ENCODE assay signal across 23 cellular contexts in genomic region chr6:33143113-33143760, GRCh38. TPM values are rescaled to one million over a fixed set of nuclear protein-coding genes. Genes with fewer than 3 reads are reported as not detected.
DNase-seq lines count a peak whose midpoint lies in the region; ATAC-seq and TF ChIP-seq lines count a peak whose summit lies in the region.
"Had no signal": no experiment of that assay in that cellular context is flagged by ENCODE, and none has a peak within 500 bp of the region (broad histone marks: within the 10 kb centered on the region; RNA-seq: fewer than 3 reads in every experiment).

No MANE protein-coding gene starts in this region.

- no peaks in the 10 kb centered on the region for H3K36me3 ChIP-seq in DND-41 (ENCODE audit: insufficient read depth, low read length)
- no peaks in the 10 kb centered on the region for H3K36me3 ChIP-seq in IMR-90 (ENCODE audit: control insufficient read depth, insufficient read depth, low read length)
- no peaks in the 10 kb centered on the region for H3K36me3 ChIP-seq in brain microvascular endothelial cell (replicated peaks)
- no peaks in the 10 kb centered on the region for H3K36me3 ChIP-seq in OCI-LY7 (ENCODE audit: insufficient read depth, low read length)
- H3K36me3 ChIP-seq: right lobe of liver had no signal

- no peak overlapping the region for H2BK120ac ChIP-seq in IMR-90 (ENCODE audit: low read depth, low read length)

- H4K20me1 ChIP-seq in DND-41 (ENCODE audit: insufficient read depth, low read length) (no peaks in the 10 kb centered on the region), IMR-90 (ENCODE audit: insufficient read depth, low read length) (no peaks in the 10 kb centered on the region), OCI-LY7 (ENCODE audit: insufficient read depth, low read length) (no peaks in the 10 kb centered on the region)

- TF ChIP-seq POLR2A in IMR-90 (IDR thresholded peaks at IDR 0.05; ENCODE audit: low read depth, low read length) = no peak

- H3K9me3 ChIP-seq in DND-41 (ENCODE audit: insufficient read depth, low read length, severe bottlenecking) (no peaks in the 10 kb centered on the region), IMR-90 (ENCODE audit: control insufficient read depth, insufficient read depth, low read length) (peaks cover 5% of the 10 kb centered on the region; the same call in 1 of the 2 replicates), OCI-LY7 (ENCODE audit: low read length) (no peaks in the 10 kb centered on the region)
- H3K9me3 ChIP-seq: right lobe of liver had no signal

- peaks cover 16% of the 10 kb centered on the region for H3K27me3 ChIP-seq in DND-41 (ENCODE audit: insufficient read depth, low read length, poor library complexity)
- H3K27me3 ChIP-seq in IMR-90 (ENCODE audit: control insufficient read depth, insufficient read depth, low read length) = peaks cover 33% of the 10 kb centered on the region
- H3K27me3 ChIP-seq in brain microvascular endothelial cell (replicated peaks) = peaks cover 7% of the 10 kb centered on the region
- H3K27me3 ChIP-seq: right lobe of liver had no signal

- no peaks in the 10 kb centered on the region for H3K9me2 ChIP-seq in OCI-LY7 (ENCODE audit: insufficient read depth, low read length)

- dilution Hi-C loops in IMR-90 (cut with HindIII; ENCODE audit: low sequenced_read_pairs, unreplicated experiment) = no loop called here

- in situ Hi-C loops in IMR-90 (cut with MboI; ENCODE audit: low sequenced_read_pairs) = no loop called here
- in situ Hi-C loops in brain microvascular endothelial cell (cut with HindIII; ENCODE audit: low pct_ligation_motif_present, low sequenced_read_pairs) = no loop called here

- H3K27me3 Mint-ChIP-seq in neural crest cell (ENCODE audit: low read depth) = peaks cover 39% of the 10 kb centered on the region

- 80% methylated on average over 1 of the region's 14 CpGs; no CpG with 5 or more reads in 1 of the 2 experiments for WGBS in IMR-90 (ENCODE audit: extremely low coverage in 2 of 2, insufficient read length in 1 of 2), 2 experiments

- POLR2A ChIA-PET in IMR-90 (lab: Charles Lee; ENCODE audit: unreplicated experiment) = interaction anchor here (0.8 kb wide), 1 partner anchor 38 kb away, joined by 3 read pairs; no protein-coding TSS in a partner anchor
- POLR2A ChIA-PET in OCI-LY7 (lab: Charles Lee) = no interaction called here

- H3K79me1 ChIP-seq in IMR-90 (ENCODE audit: low read depth in 1 of 2, low read length in 2 of 2) = no peaks in the 10 kb centered on the region

- H4K91ac ChIP-seq in IMR-90 (ENCODE audit: insufficient read depth, low read depth, low read length) = no peak overlapping the region

- no peak overlapping the region for H2BK15ac ChIP-seq in IMR-90 (ENCODE audit: low read depth, low read length)

- no peak overlapping the region for H2AK5ac ChIP-seq in IMR-90 (ENCODE audit: low read depth, low read length)

- CTCF ChIA-PET in IMR-90 (lab: Yijun Ruan, JAX) (no interaction called here), OCI-LY7 (lab: Charles Lee; ENCODE audit: unreplicated experiment) (no interaction called here)

- H3K36me3 Mint-ChIP-seq in neural crest cell (ENCODE audit: low read depth) = no peaks in the 10 kb centered on the region
- H3K36me3 Mint-ChIP-seq: brain had no signal

- no peak overlapping the region for H3K56ac ChIP-seq in IMR-90 (ENCODE audit: extremely low read depth, insufficient read depth, low read length)

- H3K4ac ChIP-seq in IMR-90 (ENCODE audit: low read depth, low read length) = no peak overlapping the region

- H3K4me1 Mint-ChIP-seq in neural crest cell = peaks cover 4% of the 10 kb centered on the region

- no peak overlapping the region for H3K4me2 ChIP-seq in DND-41 (ENCODE audit: insufficient read depth, low read length)
- H3K4me2 ChIP-seq in IMR-90 (ENCODE audit: low read depth, low read length) = no peak overlapping the region
- no peak overlapping the region for H3K4me2 ChIP-seq in OCI-LY7 (ENCODE audit: low read length)
- H3K4me2 ChIP-seq: KMS-11 had no signal

- no peak overlapping the region for H4K8ac ChIP-seq in IMR-90 (ENCODE audit: low read depth in 2 of 2, low read length in 2 of 2)

- no peak overlapping the region for H3K18ac ChIP-seq in IMR-90 (ENCODE audit: low read depth, low read length)

- H3K4me3 Mint-ChIP-seq in neural crest cell = no peak overlapping the region
- H3K4me3 Mint-ChIP-seq: brain, memory B cell had no signal

- H3K4me3 ChIP-seq in DND-41 (ENCODE audit: low read depth in 1 of 2, low read length in 2 of 2) (no peak overlapping the region), IMR-90 (ENCODE audit: insufficient read depth, low read depth, low read length) (no peak overlapping the region), brain microvascular endothelial cell (ENCODE audit: low read depth, low read length) (no peak overlapping the region), OCI-LY7 (ENCODE audit: low read depth, low read length, poor library complexity, severe bottlenecking) (no peak overlapping the region)
- H3K4me3 ChIP-seq: dorsolateral prefrontal cortex, right lobe of liver had no signal

- no peak for TF ChIP-seq RAD21 in IMR-90 (IDR thresholded peaks at IDR 0.05; ENCODE audit: low read length)

- H3K79me2 ChIP-seq in DND-41 (ENCODE audit: insufficient read depth, low read length) (no peaks in the 10 kb centered on the region), OCI-LY7 (ENCODE audit: insufficient read depth, low read depth, low read length) (no peaks in the 10 kb centered on the region)

- H3K9me1 ChIP-seq in IMR-90 (ENCODE audit: insufficient read depth, low read length) = no peaks in the 10 kb centered on the region

- H3K23ac ChIP-seq in IMR-90 (ENCODE audit: low read depth, low read length) = no peak overlapping the region

- BruUV-seq in IMR-90 (replicated peaks; lab: Mats Ljungman, UMichigan) (no TSS peak), OCI-LY7 (replicated peaks; lab: Mats Ljungman, UMichigan) (no TSS peak)

- no peak overlapping the region for H4K5ac ChIP-seq in IMR-90 (ENCODE audit: low read depth, low read length)

- H3K4me1 ChIP-seq in DND-41 (ENCODE audit: insufficient read depth, low read length) (no peaks in the 10 kb centered on the region), IMR-90 (ENCODE audit: control insufficient read depth, insufficient read depth, low read length) (no peaks in the 10 kb centered on the region), OCI-LY7 (ENCODE audit: insufficient read depth, low read length, poor library complexity, severe bottlenecking) (no peaks in the 10 kb centered on the region)
- H3K4me1 ChIP-seq: right lobe of liver had no signal

- no peak overlapping the region for H3K14ac ChIP-seq in IMR-90 (replicated peaks; ENCODE audit: low read depth, low read length)

- no peak for ATAC-seq in DND-41 (ENCODE audit: insufficient read depth, low read depth)
- ATAC-seq in IMR-90 (ENCODE audit: low read depth) = no peak
- no peak for ATAC-seq in GM18909 (IDR thresholded peaks at IDR 0.05; ENCODE audit: poor library complexity, unreplicated experiment)
- ATAC-seq: esophagus mucosa had no signal

- TF ChIP-seq CTCF in DND-41 (IDR thresholded peaks at IDR 0.05; ENCODE audit: borderline replicate concordance, extremely low read depth, low read length, poor library complexity, severe bottlenecking) = peak; percentile 37
- TF ChIP-seq CTCF in IMR-90 (conservative IDR thresholded peaks at IDR 0.05; ENCODE audit: low read depth, low read length) = no peak
- peak; percentile 34 for TF ChIP-seq CTCF in brain microvascular endothelial cell (IDR thresholded peaks at IDR 0.05; ENCODE audit: low read depth, low read length, missing control alignments)
- TF ChIP-seq CTCF in neural crest cell (conservative IDR thresholded peaks at IDR 0.05) = peak; percentile 23
- no peak; the same call in 1 of the 2 replicates for TF ChIP-seq CTCF in OCI-LY7 (conservative IDR thresholded peaks at IDR 0.05; ENCODE audit: low read length)

- H3K27ac ChIP-seq in DND-41 (ENCODE audit: low read length) = no peak overlapping the region
- no peak overlapping the region for H3K27ac ChIP-seq in IMR-90 (ENCODE audit: insufficient read depth, low read length)
- H3K27ac ChIP-seq in brain microvascular endothelial cell = no peak overlapping the region
- no peak overlapping the region for H3K27ac ChIP-seq in OCI-LY7 (ENCODE audit: low read depth, low read length, poor library complexity, severe bottlenecking)
- H3K27ac ChIP-seq: dorsolateral prefrontal cortex, KMS-11, right lobe of liver had no signal

- peak overlapping the region; percentile 26 for H2AK9ac ChIP-seq in IMR-90 (replicated peaks; ENCODE audit: low read depth, low read length, poor library complexity)

- H2BK5ac ChIP-seq in IMR-90 (ENCODE audit: low read depth, low read length, poor library complexity, severe bottlenecking) = no peak overlapping the region

- H3K27ac Mint-ChIP-seq in neural crest cell (ENCODE audit: unreplicated experiment) = no peak overlapping the region
- H3K27ac Mint-ChIP-seq: brain, memory B cell had no signal

- no peaks in the 10 kb centered on the region for H3K9me3 Mint-ChIP-seq in neural crest cell
- H3K9me3 Mint-ChIP-seq: memory B cell had no signal

- H2BK20ac ChIP-seq in IMR-90 (ENCODE audit: low read depth, low read length) = no peak overlapping the region

- intact Hi-C loops in IMR-90 (cut with micrococcal nuclease) = no loop called here
- intact Hi-C loops in OCI-LY7 (cut with micrococcal nuclease; ENCODE audit: unreplicated experiment) = no loop called here

- no peak overlapping the region for H3K9ac ChIP-seq in DND-41 (ENCODE audit: low read depth, low read length)
- no peak overlapping the region for H3K9ac ChIP-seq in IMR-90 (ENCODE audit: low read depth, low read length)
- H3K9ac ChIP-seq: KMS-11 had no signal

- no peak for DNase-seq in DND-41
- DNase-seq in IMR-90 = no peak
- DNase-seq in brain microvascular endothelial cell = no peak
- DNase-seq in neural crest cell (ENCODE audit: low read depth, low spot score) = no peak
- no peak for DNase-seq in OCI-LY7 (ENCODE audit: low spot score)
- DNase-seq in NCI-H2196 (lab: John Stamatoyannopoulos, UW; ENCODE audit: unreplicated experiment) = no peak
- DNase-seq in NAMALWA (ENCODE audit: low spot score) = no peak
- DNase-seq: activated CD4-positive, CD25-positive, alpha-beta regulatory T cell treated with anti-CD3 and anti-CD28 coated beads, Interleukin-2, amount 50 U/mL, for 72 hours; activated CD8-positive, alpha-beta memory T cell treated with anti-CD3 and anti-CD28 coated beads, Interleukin-2, amount 50 U/mL, for 4 hours; DMS153; dorsolateral prefrontal cortex; head of caudate nucleus; islet precursor cell; NCI-H146; NCI-H226; occipital lobe; right lobe of liver; SHP77 treated with DMSO at 0.1 percent for 48 hours had no signal

- no peak overlapping the region for H2AFZ ChIP-seq in DND-41 (ENCODE audit: low read depth, low read length)
- H2AFZ ChIP-seq in IMR-90 (replicated peaks; ENCODE audit: low read length, poor library complexity) = no peak overlapping the region
- H2AFZ ChIP-seq in OCI-LY7 (ENCODE audit: low read length) = no peak overlapping the region

RNA-seq across cellular contexts. Expression of gene COL11A2, which starts 49.0 kb away (rescaled TPM):
- total RNA-seq in IMR-90 (2012; rRNA removed) (under 0.01 TPM in 2 replicates), neural crest cell (4.2 and 5.9 TPM in 2 replicates), OCI-LY7 (2022) (4.5 and 4.6 TPM in 2 replicates)
- polyA plus RNA-seq in IMR-90 (2012; rRNA removed) = 0.38 and 0.52 TPM in 2 replicates
- polyA plus RNA-seq in IMR-90 (2012; cell fraction: cytosol; rRNA removed) = 0.12 and 0.30 TPM in 2 replicates
- 5.5 and 8.0 TPM in 2 replicates for polyA plus RNA-seq in IMR-90 (2012; cell fraction: nucleus; rRNA removed; ENCODE audit: low replicate concordance)
- total RNA-seq in OCI-LY7 (2014; rRNA removed; shearing (Covaris generic)) = 3.5 and 5.2 TPM in 2 replicates

RNA-seq across cellular contexts. Expression of gene RXRB, which starts 57.2 kb away (rescaled TPM):
- total RNA-seq in IMR-90 (2012; rRNA removed) (16.7 and 18.6 TPM in 2 replicates), neural crest cell (31.8 and 33.1 TPM in 2 replicates), OCI-LY7 (2022) (47.3 and 48.5 TPM in 2 replicates)
- polyA plus RNA-seq in IMR-90 (2012; rRNA removed) = 46.9 and 53.7 TPM in 2 replicates
- 29.7 and 30.4 TPM in 2 replicates for polyA plus RNA-seq in IMR-90 (2012; cell fraction: cytosol; rRNA removed)
- polyA plus RNA-seq in IMR-90 (2012; cell fraction: nucleus; rRNA removed; ENCODE audit: low replicate concordance) = 257 and 289 TPM in 2 replicates
- total RNA-seq in OCI-LY7 (2014; rRNA removed; shearing (Covaris generic)) = 30.6 and 32.5 TPM in 2 replicates

RNA-seq across cellular contexts. Expression of gene SLC39A7, which starts 57.4 kb away (rescaled TPM):
- total RNA-seq in IMR-90 (2012; rRNA removed) (134 and 135 TPM in 2 replicates), neural crest cell (95.7 and 103 TPM in 2 replicates), OCI-LY7 (2022) (48.3 and 53.2 TPM in 2 replicates)
- polyA plus RNA-seq in IMR-90 (2012; rRNA removed) = 196 and 208 TPM in 2 replicates
- 141 and 149 TPM in 2 replicates for polyA plus RNA-seq in IMR-90 (2012; cell fraction: cytosol; rRNA removed)
- polyA plus RNA-seq in IMR-90 (2012; cell fraction: nucleus; rRNA removed; ENCODE audit: low replicate concordance) = 129 and 163 TPM in 2 replicates
- total RNA-seq in OCI-LY7 (2014; rRNA removed; shearing (Covaris generic)) = 22.9 and 29.2 TPM in 2 replicates

Comparison
In these comparisons a context has a peak if more than half of its experiments do, and no peak if none do; other contexts are left out.
1. CTCF ChIP-seq: peak in DND-41 (single experiment), brain microvascular endothelial cell (single experiment) and neural crest cell (single experiment); none in IMR-90 (single experiment) and OCI-LY7 (single experiment).